ENCODE assay signal across 9 cellular contexts in genomic region chr2:232668805-232669444, GRCh38. TPM values are rescaled to one million over a fixed set of nuclear protein-coding genes. Genes with fewer than 3 reads are reported as not detected.
DNase-seq lines count a peak whose midpoint lies in the region; ATAC-seq, FAIRE-seq and TF ChIP-seq lines count a peak whose summit lies in the region.
"Had no signal": no experiment of that assay in that cellular context is flagged by ENCODE, and none has a peak within 500 bp of the region (broad histone marks: within the 10 kb centered on the region; RNA-seq: fewer than 3 reads in every experiment).

No MANE protein-coding gene starts in this region.

- no peak overlapping the region for H3K4me3 Mint-ChIP-seq in neural progenitor cell

- H3K27ac ChIP-seq in OCI-LY1 (ENCODE audit: low read depth, low read length, poor library complexity, severe bottlenecking): no peak overlapping the region
- H3K27ac ChIP-seq in endothelial cell of umbilical vein (ENCODE audit: insufficient read depth, low read depth, low read length): no peak overlapping the region
- no peak overlapping the region for H3K27ac ChIP-seq in neural progenitor cell

- peak overlapping the region; percentile 21 for H3K27ac Mint-ChIP-seq in neural progenitor cell

- ATAC-seq in GM21515 (IDR thresholded peaks at IDR 0.05; ENCODE audit: unreplicated experiment) (no peak), GM18858 (IDR thresholded peaks at IDR 0.05; ENCODE audit: unreplicated experiment) (no peak), GM18511 (IDR thresholded peaks at IDR 0.05; ENCODE audit: unreplicated experiment) (no peak), HG03520 (IDR thresholded peaks at IDR 0.05; ENCODE audit: unreplicated experiment) (no peak)

- no peaks in the 10 kb centered on the region for H3K79me2 ChIP-seq in OCI-LY1 (ENCODE audit: insufficient read depth, low read length)
- no peaks in the 10 kb centered on the region for H3K79me2 ChIP-seq in endothelial cell of umbilical vein (ENCODE audit: control insufficient read depth, insufficient read depth, low read length)
- no peaks in the 10 kb centered on the region for H3K79me2 ChIP-seq in neural progenitor cell (ENCODE audit: low read depth)

- H3F3A ChIP-seq in OCI-LY1 (ENCODE audit: insufficient read depth, low read length) (no peaks in the 10 kb centered on the region), neural progenitor cell (ENCODE audit: low read depth) (peaks cover 5% of the 10 kb centered on the region)

- H3K4me1 ChIP-seq in OCI-LY1 (ENCODE audit: insufficient read depth, low read length, severe bottlenecking): no peaks in the 10 kb centered on the region
- no peaks in the 10 kb centered on the region for H3K4me1 ChIP-seq in endothelial cell of umbilical vein (ENCODE audit: control insufficient read depth, extremely low read depth, insufficient read depth, low read length)
- H3K4me1 ChIP-seq in neural progenitor cell: peaks cover 9% of the 10 kb centered on the region

- H3K4me2 ChIP-seq in OCI-LY1 (ENCODE audit: low read length) (no peak overlapping the region), endothelial cell of umbilical vein (ENCODE audit: insufficient read depth, low read length) (no peak overlapping the region), neural progenitor cell (no peak overlapping the region)

- POLR2A ChIA-PET in endothelial cell of umbilical vein (lab: Charles Lee): no interaction called here

- H2AFZ ChIP-seq in OCI-LY1 (ENCODE audit: low read length) (no peak overlapping the region), endothelial cell of umbilical vein (ENCODE audit: low read depth, low read length) (no peak overlapping the region), neural progenitor cell (replicated peaks) (peak overlapping the region; percentile 72)

- no peak overlapping the region for H3K9ac ChIP-seq in OCI-LY1 (ENCODE audit: low read length)
- no peak overlapping the region for H3K9ac ChIP-seq in endothelial cell of umbilical vein (replicated peaks; ENCODE audit: extremely low read depth, insufficient read depth, low read length)
- no peak overlapping the region for H3K9ac ChIP-seq in neural progenitor cell

- H3K9me3 ChIP-seq in OCI-LY1 (ENCODE audit: low read length) (no peaks in the 10 kb centered on the region), endothelial cell of umbilical vein (replicated peaks; ENCODE audit: control insufficient read depth, insufficient read depth, low read length) (no peaks in the 10 kb centered on the region), neural progenitor cell (ENCODE audit: low read depth) (no peaks in the 10 kb centered on the region)

- no TSS peak for BruUV-seq in endothelial cell of umbilical vein (replicated peaks; lab: Mats Ljungman, UMichigan)

- dilution Hi-C loops in endothelial cell of umbilical vein (cut with MboI; ENCODE audit: extremely low pct_ligation_motif_present, low sequenced_read_pairs): no loop called here

- no peak overlapping the region for H3K4me3 ChIP-seq in OCI-LY1 (ENCODE audit: low read depth, low read length, poor library complexity, severe bottlenecking)
- H3K4me3 ChIP-seq in endothelial cell of umbilical vein (replicated peaks in 1 of 3; ENCODE audit: insufficient read depth in 1 of 3, low read depth in 1 of 3, low read length in 3 of 3): no peak overlapping the region
- H3K4me3 ChIP-seq in neural progenitor cell: no peak overlapping the region
- H3K4me3 ChIP-seq: lung had no signal

- no peaks in the 10 kb centered on the region for H3K9me2 ChIP-seq in OCI-LY1 (ENCODE audit: low read depth, low read length)

- peaks cover 2% of the 10 kb centered on the region for H3K36me3 Mint-ChIP-seq in neural progenitor cell

- no peaks in the 10 kb centered on the region for H3K9me1 ChIP-seq in endothelial cell of umbilical vein (replicated peaks; ENCODE audit: control insufficient read depth, extremely low read depth, insufficient read depth, low read length)

- no peak for FAIRE-seq in endothelial cell of umbilical vein (lab: Jason Lieb, UNC)

- peaks cover 10% of the 10 kb centered on the region for H3K4me1 Mint-ChIP-seq in neural progenitor cell

- CTCF ChIA-PET in endothelial cell of umbilical vein (lab: Charles Lee): interaction anchor here (0.6 to 3.7 kb wide), 8 partner anchors 10 to 66 kb away, joined by 3 to 27 read pairs (median 5); partner anchors contain the start of gene EFHD1

- H4K20me1 ChIP-seq in OCI-LY1 (ENCODE audit: insufficient read depth, low read length) (no peaks in the 10 kb centered on the region), endothelial cell of umbilical vein (replicated peaks; ENCODE audit: control insufficient read depth, extremely low read depth, insufficient read depth, low read length) (no peaks in the 10 kb centered on the region), neural progenitor cell (ENCODE audit: low read depth) (no peaks in the 10 kb centered on the region)

- no peaks in the 10 kb centered on the region for H3K27me3 Mint-ChIP-seq in neural progenitor cell (ENCODE audit: insufficient read depth, low read depth)

- DNase-seq in EH (ENCODE audit: low read depth): peak; percentile 38
- DNase-seq in endothelial cell of umbilical vein (ENCODE audit: low read depth, low spot score): peak; percentile 28
- peak; percentile 51 for DNase-seq in neural progenitor cell (ENCODE audit: low spot score)

- H3K36me3 ChIP-seq in OCI-LY1 (ENCODE audit: insufficient read depth, low read length) (no peaks in the 10 kb centered on the region), endothelial cell of umbilical vein (ENCODE audit: control insufficient read depth in 2 of 2, extremely low read depth in 1 of 2, insufficient read depth in 2 of 2, low read length in 2 of 2) (no peaks in the 10 kb centered on the region), neural progenitor cell (no peaks in the 10 kb centered on the region)

- H3K27me3 ChIP-seq in OCI-LY1 (ENCODE audit: insufficient read depth, low read length): peaks cover 13% of the 10 kb centered on the region; the same call in 1 of the 2 replicates
- peaks cover 0 to 4% of the 10 kb centered on the region in 2 experiments for H3K27me3 ChIP-seq in endothelial cell of umbilical vein (ENCODE audit: control insufficient read depth in 2 of 2, insufficient read depth in 2 of 2, low read length in 2 of 2)
- H3K27me3 ChIP-seq in neural progenitor cell: no peaks in the 10 kb centered on the region

- no peaks in the 10 kb centered on the region for H3K9me3 Mint-ChIP-seq in neural progenitor cell

- intact Hi-C loops in endothelial cell of umbilical vein (cut with micrococcal nuclease): loop anchor here (2.0 kb wide), 1 partner anchor 62 kb away; no protein-coding TSS in a partner anchor

- no peak for TF ChIP-seq POLR2A in endothelial cell of umbilical vein (IDR thresholded peaks at IDR 0.05; ENCODE audit: low read depth, low read length)

- TF ChIP-seq CTCF in OCI-LY1 (IDR thresholded peaks at IDR 0.05; ENCODE audit: low read length) (peak; percentile 40; the same call in 1 of the 2 replicates), endothelial cell of umbilical vein (IDR thresholded peaks at IDR 0.05; ENCODE audit: extremely low read depth in 1 of 2, insufficient read depth in 1 of 2, low read depth in 1 of 2, low read length in 2 of 2) (peak; percentile 18 to 47), neural progenitor cell (IDR thresholded peaks at IDR 0.05) (peak; percentile 56)

TF ChIP-seq in endothelial cell of umbilical vein, 7 proteins besides CTCF, POLR2A, EP300 and RAD21:
- TF ChIP-seq MAX (IDR thresholded peaks at IDR 0.05; ENCODE audit: insufficient read depth, insufficient read length): no peak
- no peak for TF ChIP-seq GATA2 (IDR thresholded peaks at IDR 0.05; ENCODE audit: insufficient read depth, insufficient read length, low read depth, low read length)
- TF ChIP-seq EZH2 (IDR thresholded peaks at IDR 0.05; ENCODE audit: borderline replicate concordance, low read depth, low read length, severe bottlenecking): no peak

RNA-seq across cellular contexts. Expression of gene GIGYF2, which starts 28.2 kb away (rescaled TPM):
- total RNA-seq in endothelial cell of umbilical vein (54.2 and 56.4 TPM in 2 replicates), neural progenitor cell (ENCODE audit: low replicate concordance) (71.4 and 76.3 TPM in 2 replicates)
- polyA plus RNA-seq in endothelial cell of umbilical vein: 22.5 and 22.9 TPM in 2 replicates
- polyA plus RNA-seq in endothelial cell of umbilical vein (2011; cell fraction: cytosol; rRNA removed): 14.4 and 17.1 TPM in 2 replicates
- polyA plus RNA-seq in endothelial cell of umbilical vein (2011; cell fraction: nucleus; rRNA removed): 40.4 and 52.3 TPM in 2 replicates
- 36.5 and 39.3 TPM in 2 replicates for polyA plus RNA-seq in endothelial cell of umbilical vein (2012)
- 102 and 105 TPM in 2 replicates for polyA minus RNA-seq in endothelial cell of umbilical vein
- polyA minus RNA-seq in endothelial cell of umbilical vein (2011; cell fraction: cytosol; rRNA and poly(A)+ RNA removed): 19.7 TPM
- polyA minus RNA-seq in endothelial cell of umbilical vein (2011; cell fraction: nucleus; rRNA and poly(A)+ RNA removed): 111 and 156 TPM in 2 replicates

RNA-seq across cellular contexts. Expression of gene EFHD1, which starts 35.5 kb away (rescaled TPM):
- total RNA-seq in endothelial cell of umbilical vein (not detected in 2 replicates), neural progenitor cell (ENCODE audit: low replicate concordance) (5.9 and 7.0 TPM in 2 replicates)
- 0.13 and 0.18 TPM in 2 replicates for polyA plus RNA-seq in endothelial cell of umbilical vein
- 0.10 TPM in 1 of 2 replicates, not detected in the other for polyA plus RNA-seq in endothelial cell of umbilical vein (2011; cell fraction: cytosol; rRNA removed)
- not detected in 2 replicates for polyA plus RNA-seq in endothelial cell of umbilical vein (2011; cell fraction: nucleus; rRNA removed)
- 0.50 and 0.55 TPM in 2 replicates for polyA plus RNA-seq in endothelial cell of umbilical vein (2012)
- polyA minus RNA-seq in endothelial cell of umbilical vein: not detected in 2 replicates
- not detected for polyA minus RNA-seq in endothelial cell of umbilical vein (2011; cell fraction: cytosol; rRNA and poly(A)+ RNA removed)
- polyA minus RNA-seq in endothelial cell of umbilical vein (2011; cell fraction: nucleus; rRNA and poly(A)+ RNA removed): not detected in 2 replicates
